ENCODE assay signal across 28 cellular contexts in the genomic region with DNA sequence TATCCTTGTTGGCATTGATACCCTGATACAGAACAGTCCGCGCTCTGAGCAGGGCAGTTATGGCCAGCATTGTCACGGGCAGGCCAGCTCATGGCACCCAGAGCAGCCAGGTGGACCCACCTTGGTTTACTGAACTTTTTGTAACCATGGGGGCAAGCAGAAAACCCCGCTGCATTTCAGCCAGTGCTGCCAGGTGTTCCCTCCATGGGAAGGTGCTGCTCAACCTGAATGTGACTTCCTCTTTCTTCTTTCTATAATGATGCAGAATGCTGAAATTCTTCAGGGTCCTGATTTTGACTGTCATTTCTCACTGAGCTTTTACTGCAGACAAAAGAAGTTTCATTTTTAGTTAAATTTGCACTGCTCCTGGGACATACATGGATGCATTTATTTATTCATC. TPM values are rescaled to one million over a fixed set of nuclear protein-coding genes. Genes with fewer than 3 reads are reported as not detected.
A peak's percentile ranks its signal among the peaks of the same experiment; 100 is the strongest.
DNase-seq lines count a peak whose midpoint lies in the region; ATAC-seq, FAIRE-seq and TF ChIP-seq lines count a peak whose summit lies in the region.
"Had no signal": no experiment of that assay in that cellular context is flagged by ENCODE, and none has a peak within 500 bp of the region (broad histone marks: within the 10 kb centered on the region; RNA-seq: fewer than 3 reads in every experiment).

No MANE protein-coding gene starts in this region.

- H3K27me3 ChIP-seq in K562 (ENCODE audit: control insufficient read depth in 2 of 2, insufficient read depth in 2 of 2, low read length in 2 of 2) (no peaks in the 10 kb centered on the region), sigmoid colon (no peaks in the 10 kb centered on the region)
- H3K27me3 ChIP-seq: BE2C, BLaER1 had no signal

- in situ Hi-C loops in K562 (cut with MboI): loop anchor here (25.0 kb wide), 1 partner anchor 403 kb away; the partner anchor contains the start of gene HORMAD2

- H3K4me1 ChIP-seq in K562 (replicated peaks in 1 of 2; ENCODE audit: control insufficient read depth in 2 of 2, insufficient read depth in 2 of 2, low read length in 2 of 2) (no peaks in the 10 kb centered on the region; a peak in 1 of 5 replicates), sigmoid colon (peaks cover 0 to 30% (median 21%) of the 10 kb centered on the region in 4 donors)

- H3K36me3 ChIP-seq in K562 (ENCODE audit: control insufficient read depth, insufficient read depth, low read length) (peaks cover 50% of the 10 kb centered on the region; the same call in 2 of the 3 replicates), sigmoid colon (peaks cover 0 to 66% (median 7%) of the 10 kb centered on the region in 4 donors)

- no peak for ATAC-seq in activated T-helper 17 cell treated with anti-CD3 and anti-CD28 coated beads, Interleukin-2, amount 50 U/mL, for 72 hours (replicated peaks)
- ATAC-seq in K562: no peak
- no peak for ATAC-seq in stimulated activated naive B cell treated with anti-CD40 and anti-IgM and Interleukin-4, amounts not matched to agents 10 μg/mL and 1 μg/mL and 100 μg/mL, for 72 hours (replicated peaks)
- no peak for ATAC-seq in left cardiac atrium

- no peak overlapping the region for H3K4me3 Mint-ChIP-seq in activated T-helper 17 cell treated with anti-CD3 and anti-CD28 coated beads, Interleukin-2, amount 50 U/mL, for 72 hours
- H3K4me3 Mint-ChIP-seq in stimulated activated naive B cell treated with anti-CD40 and anti-IgM and Interleukin-4, amounts not matched to agents 10 μg/mL and 1 μg/mL and 100 μg/mL, for 72 hours: no peak overlapping the region
- H3K4me3 Mint-ChIP-seq: CD14-positive monocyte; CD4-positive, alpha-beta memory T cell; CD4-positive, CD25-positive, alpha-beta regulatory T cell; CD8-positive, alpha-beta memory T cell had no signal

- no peak for TF ChIP-seq EP300 in K562 (IDR thresholded peaks at IDR 0.05; ENCODE audit: low read length)
- no peak for TF ChIP-seq EP300 in sigmoid colon (IDR thresholded peaks at IDR 0.05)

- H3K27me3 Mint-ChIP-seq in activated T-helper 17 cell treated with anti-CD3 and anti-CD28 coated beads, Interleukin-2, amount 50 U/mL, for 72 hours: no peaks in the 10 kb centered on the region
- no peaks in the 10 kb centered on the region for H3K27me3 Mint-ChIP-seq in stimulated activated naive B cell treated with anti-CD40 and anti-IgM and Interleukin-4, amounts not matched to agents 10 μg/mL and 1 μg/mL and 100 μg/mL, for 72 hours
- H3K27me3 Mint-ChIP-seq: CD4-positive, alpha-beta memory T cell; CD4-positive, CD25-positive, alpha-beta regulatory T cell; CD8-positive, alpha-beta memory T cell had no signal

- H3K9me1 ChIP-seq in K562 (ENCODE audit: control insufficient read depth, insufficient read depth, low read length): no peaks in the 10 kb centered on the region

- no peak overlapping the region for H3K4me3 ChIP-seq in K562
- no peak overlapping the region for H3K4me3 ChIP-seq in sigmoid colon
- H3K4me3 ChIP-seq: BLaER1 had no signal

- H2AFZ ChIP-seq in K562 (ENCODE audit: low read depth, low read length): no peak overlapping the region

- TF ChIP-seq POLR2A in K562 (conservative IDR thresholded peaks at IDR 0.05) (no peak), sigmoid colon (IDR thresholded peaks at IDR 0.05) (no peak)

- H3K36me3 Mint-ChIP-seq in activated T-helper 17 cell treated with anti-CD3 and anti-CD28 coated beads, Interleukin-2, amount 50 U/mL, for 72 hours (ENCODE audit: low read depth): peaks cover 65% of the 10 kb centered on the region
- peaks cover 32 to 56% of the 10 kb centered on the region in 2 donors for H3K36me3 Mint-ChIP-seq in stimulated activated naive B cell treated with anti-CD40 and anti-IgM and Interleukin-4, amounts not matched to agents 10 μg/mL and 1 μg/mL and 100 μg/mL, for 72 hours

- no peaks in the 10 kb centered on the region for H3K9me3 Mint-ChIP-seq in activated T-helper 17 cell treated with anti-CD3 and anti-CD28 coated beads, Interleukin-2, amount 50 U/mL, for 72 hours
- no peaks in the 10 kb centered on the region for H3K9me3 Mint-ChIP-seq in stimulated activated naive B cell treated with anti-CD40 and anti-IgM and Interleukin-4, amounts not matched to agents 10 μg/mL and 1 μg/mL and 100 μg/mL, for 72 hours
- H3K9me3 Mint-ChIP-seq: CD14-positive monocyte; CD4-positive, alpha-beta memory T cell; CD4-positive, CD25-positive, alpha-beta regulatory T cell; CD8-positive, alpha-beta memory T cell had no signal

- FAIRE-seq in K562 (lab: Jason Lieb, UNC): no peak
- FAIRE-seq: A204.1, GM12892, GM18507 had no signal

- TF ChIP-seq RAD21 in K562 (CRISPR knock-in tag; conservative IDR thresholded peaks at IDR 0.05 in 1 of 2, IDR thresholded peaks at IDR 0.05 in 1 of 2): no peak

- H3K9ac ChIP-seq in K562 (ENCODE audit: insufficient read depth in 1 of 2, low read depth in 2 of 2, low read length in 2 of 2): no peak overlapping the region
- H3K9ac ChIP-seq: BLaER1 had no signal

- BruUV-seq in K562 (replicated peaks; lab: Mats Ljungman, UMichigan): no TSS peak

- intact Hi-C loops in K562 (cut with micrococcal nuclease) (no loop called here), sigmoid colon (cut with DNase I) (no loop called here), left cardiac atrium (cut with DNase I) (no loop called here)

- H3K4me1 Mint-ChIP-seq in activated T-helper 17 cell treated with anti-CD3 and anti-CD28 coated beads, Interleukin-2, amount 50 U/mL, for 72 hours: no peaks in the 10 kb centered on the region
- peaks cover 0 to 4% of the 10 kb centered on the region in 2 donors for H3K4me1 Mint-ChIP-seq in stimulated activated naive B cell treated with anti-CD40 and anti-IgM and Interleukin-4, amounts not matched to agents 10 μg/mL and 1 μg/mL and 100 μg/mL, for 72 hours
- H3K4me1 Mint-ChIP-seq: CD14-positive monocyte; CD4-positive, CD25-positive, alpha-beta regulatory T cell; CD8-positive, alpha-beta memory T cell had no signal

- peak overlapping the region; percentile 22 for H3K27ac Mint-ChIP-seq in activated T-helper 17 cell treated with anti-CD3 and anti-CD28 coated beads, Interleukin-2, amount 50 U/mL, for 72 hours
- peak overlapping the region; percentile 20 for H3K27ac Mint-ChIP-seq in stimulated activated naive B cell treated with anti-CD40 and anti-IgM and Interleukin-4, amounts not matched to agents 10 μg/mL and 1 μg/mL and 100 μg/mL, for 72 hours

- CTCF ChIA-PET in K562 (lab: Yijun Ruan, JAX; ENCODE audit: low intra/inter-chr PET ratio): no interaction called here

- no peak overlapping the region for H3K4me2 ChIP-seq in K562 (ENCODE audit: insufficient read depth, low read length)
- H3K4me2 ChIP-seq: BLaER1 had no signal

- POLR2A ChIA-PET in K562 (lab: Yijun Ruan, JAX): interaction anchor here (0.7 kb wide), 1 partner anchor 9 kb away, joined by 3 read pairs; no protein-coding TSS in a partner anchor

- H3K9me3 ChIP-seq in K562 (replicated peaks; ENCODE audit: control insufficient read depth, insufficient read depth, low read depth, low read length) (no peaks in the 10 kb centered on the region), sigmoid colon (no peaks in the 10 kb centered on the region)
- H3K9me3 ChIP-seq: BE2C, BLaER1 had no signal

- TF ChIP-seq CTCF in K562 (IDR thresholded peaks at IDR 0.05 in 2 of 3, conservative IDR thresholded peaks at IDR 0.05 in 1 of 3; ENCODE audit: insufficient read depth in 2 of 3, low read depth in 1 of 3, low read length in 3 of 3) (no peak), sigmoid colon (IDR thresholded peaks at IDR 0.05) (no peak)

- no peaks in the 10 kb centered on the region for H3K79me2 ChIP-seq in K562 (ENCODE audit: control insufficient read depth, insufficient read depth, low read length)

- no peak for DNase-seq in K562 (ENCODE audit: extremely low read depth in 1 of 4, low spot score in 3 of 4)
- DNase-seq in stimulated activated naive B cell treated with anti-CD40 and anti-IgM and Interleukin-4, amounts not matched to agents 10 μg/mL and 1 μg/mL and 100 μg/mL, for 72 hours: no peak
- no peak for DNase-seq in sigmoid colon
- DNase-seq in left cardiac atrium: no peak
- DNase-seq in NOMO-1 (lab: John Stamatoyannopoulos, UW; ENCODE audit: unreplicated experiment in 2 of 2): no peak
- DNase-seq: 8988T; ACHN; BE2C; C1 segment of cervical spinal cord; CD4-positive, alpha-beta memory T cell; CD4-positive, CD25-positive, alpha-beta regulatory T cell; CD8-positive, alpha-beta memory T cell; COR-L47; DMS 273 treated with DMSO at 0.1 percent for 48 hours; DMS153; DMS53; DMS79; DND-41; EL; GDM1 had no signal

- H4K20me1 ChIP-seq in K562 (replicated peaks; ENCODE audit: control insufficient read depth, insufficient read depth, low read length): no peaks in the 10 kb centered on the region

- no peak overlapping the region for H3K27ac ChIP-seq in K562 (ENCODE audit: extremely low read depth, low read depth, low read length)
- H3K27ac ChIP-seq in sigmoid colon: no peak overlapping the region
- H3K27ac ChIP-seq: BLaER1 had no signal

- 84% methylated on average over 4 of the region's 4 CpGs for WGBS in K562 (ENCODE audit: insufficient coverage, low coverage, missing lambda C conversion rate)
- 93 to 98% methylated on average over 4 of the region's 4 CpGs for WGBS in sigmoid colon, 2 donors

TF ChIP-seq in K562, 482 proteins besides CTCF, POLR2A, EP300 and RAD21 (continues in another document):
- 0 out of 2 replicates have a peak, but pooled peaks have one; percentile 17 for TF ChIP-seq SPI1 (IDR thresholded peaks at IDR 0.05; ENCODE audit: borderline replicate concordance, low read depth, low read length)

RNA-seq across cellular contexts. Expression of gene CABP7, which starts 35.6 kb away (rescaled TPM):
- total RNA-seq in activated T-helper 17 cell treated with anti-CD3 and anti-CD28 coated beads, Interleukin-2, amount 50 U/mL, for 72 hours: under 1 TPM in 1 of 2 donors, not detected in 1; 0.09 TPM
- total RNA-seq in K562 (2011; cell fraction: chromatin; rRNA removed; ENCODE audit: low replicate concordance): not detected in 2 replicates
- total RNA-seq in K562 (2011; cell fraction: nucleolus; rRNA removed): not detected in 2 replicates
- total RNA-seq in K562 (2011; cell fraction: nucleoplasm; rRNA removed): not detected in 2 replicates
- total RNA-seq in K562 (2014; rRNA removed) (not detected in 2 replicates), K562 (2014; rRNA removed; fragmentation: Illumina TruSeq; extraction: Trizol) (not detected in 2 replicates), K562 (2015; rRNA removed; fragmentation: Illumina TruSeq; extraction: Trizol) (not detected in 2 replicates), K562 (2021) (not detected in 2 replicates), sigmoid colon (1 to 10 TPM in 1 of 4 donors, under 1 TPM in 1, not detected in 2; under 0.01 to 1.1 TPM), left cardiac atrium (not detected)
- polyA plus RNA-seq in K562 (2011; rRNA removed) (not detected in 2 replicates), K562 (2014; fragmentation: Illumina TruSeq; extraction: Trizol) (not detected in 2 replicates), K562 (2014; fragmentation: Nextera tagmentation; extraction: Ambion mirVana) (not detected), K562 (2014; rRNA removed) (not detected in 2 replicates), sigmoid colon (under 1 TPM in 1 of 3 donors, not detected in 2; 0.47 TPM)
- 0.01 TPM in 1 of 2 replicates, not detected in the other for polyA plus RNA-seq in K562 (2011; cell fraction: cytosol; rRNA removed)
- 0.06 TPM in 1 of 2 replicates, not detected in the other for polyA plus RNA-seq in K562 (2011; cell fraction: nucleus; rRNA removed)
- 0.05 TPM in 1 of 2 replicates, not detected in the other for polyA plus RNA-seq in K562 (2012)
- polyA minus RNA-seq in K562 (2011; rRNA and poly(A)+ RNA removed): not detected in 2 replicates
- polyA minus RNA-seq in K562 (2011; cell fraction: cytosol; rRNA and poly(A)+ RNA removed): not detected in 2 replicates
- polyA minus RNA-seq in K562 (2011; cell fraction: nucleus; rRNA and poly(A)+ RNA removed): not detected in 2 replicates
- total RNA-seq: A673; CD4-positive, alpha-beta memory T cell had no signal
- polyA plus RNA-seq: AG04450; CD8-positive, alpha-beta memory T cell had no signal
